ENCODE assay signal across 9 cellular contexts in the genomic region with DNA sequence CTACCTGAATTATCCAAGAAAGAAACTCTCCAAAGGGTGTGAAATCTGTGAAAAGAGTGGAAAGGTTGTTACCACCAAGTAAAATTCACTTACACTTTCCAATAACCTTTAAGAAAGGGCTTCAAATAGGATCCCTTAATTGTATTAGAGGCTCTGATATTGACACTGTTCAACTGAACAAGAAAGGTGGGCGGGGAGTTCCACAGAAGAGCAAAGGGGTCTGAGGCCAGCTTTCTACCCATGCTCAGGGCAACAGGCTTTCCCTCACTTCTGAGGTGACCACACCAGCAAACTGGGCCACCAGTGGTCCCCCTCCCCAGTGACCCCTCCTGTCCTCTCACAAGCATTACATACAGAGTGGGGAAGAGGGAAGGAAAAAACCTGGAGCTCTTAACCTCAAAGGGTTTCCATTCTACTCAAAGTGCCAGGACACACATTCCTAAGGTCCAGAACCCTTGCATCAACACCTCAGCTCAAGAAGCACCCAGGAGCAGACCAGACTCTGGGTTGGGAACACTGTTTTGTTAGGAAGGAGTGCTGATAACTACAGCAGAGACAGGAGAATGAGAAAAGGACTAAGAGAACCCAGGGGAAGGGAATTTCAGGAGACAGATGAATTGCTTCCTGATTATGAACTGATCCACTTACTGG.
A peak's percentile ranks its signal among the peaks of the same experiment; 100 is the strongest.
DNase-seq lines count a peak whose midpoint lies in the region; ATAC-seq, FAIRE-seq and TF ChIP-seq lines count a peak whose summit lies in the region.
"Had no signal": no experiment of that assay in that cellular context is flagged by ENCODE, and none has a peak within 500 bp of the region (broad histone marks: within the 10 kb centered on the region; RNA-seq: fewer than 3 reads in every experiment).

No MANE protein-coding gene starts in this region.

- no peak for DNase-seq in H9
- no peak for DNase-seq in WTC11 (ENCODE audit: low spot score)
- no peak for DNase-seq in sigmoid colon
- DNase-seq in NCI-H128 (lab: John Stamatoyannopoulos, UW; ENCODE audit: unreplicated experiment) = no peak
- no peak for DNase-seq in GM12891 (ENCODE audit: insufficient read length, low spot score)
- DNase-seq in natural killer cell treated with Interleukin-12 subunit alpha and Interleukin-12 subunit beta and Interleukin-15 and Interleukin-18, amount 100 ng/mL, for 72 hours (ENCODE audit: low spot score) = no peak
- DNase-seq: cortex of kidney, NCI-H2081 had no signal

- H3K9me3 ChIP-seq in H9 (ENCODE audit: control insufficient read depth, low read depth, low read length) = no peaks in the 10 kb centered on the region
- H3K9me3 ChIP-seq in iPS-20b (ENCODE audit: insufficient read depth, low read depth, low read length) = no peaks in the 10 kb centered on the region
- no peaks in the 10 kb centered on the region for H3K9me3 ChIP-seq in sigmoid colon

- H3K9ac ChIP-seq in H9 (ENCODE audit: extremely low read depth, insufficient read length, low read length) (no peak overlapping the region), iPS-20b (ENCODE audit: low read depth, low read length) (peak overlapping the region; percentile 54; the same call in 1 of the 2 replicates)

- intact Hi-C loops in sigmoid colon (cut with DNase I) = no loop called here

- H3K4me3 Mint-ChIP-seq in H9 (peak overlapping the region in 1 of 2 experiments; percentile 4; a peak in 2 of 5 replicates), WTC11 (peak overlapping the region; percentile 19; the same call in 1 of the 2 replicates)
- no peak overlapping the region for H3K4me3 Mint-ChIP-seq in natural killer cell treated with Interleukin-12 subunit alpha and Interleukin-12 subunit beta and Interleukin-15 and Interleukin-18, amount 100 ng/mL, for 72 hours

- no peak overlapping the region for H3K56ac ChIP-seq in H9 (ENCODE audit: insufficient read length, low read depth, low read length)

- H3K36me3 Mint-ChIP-seq in H9 (ENCODE audit: insufficient read depth in 1 of 3, low read depth in 3 of 3) (peaks cover 0 to 4% (median 2%) of the 10 kb centered on the region in 3 experiments; a peak in 3 of 7 replicates), WTC11 (no peaks in the 10 kb centered on the region)
- no peaks in the 10 kb centered on the region for H3K36me3 Mint-ChIP-seq in natural killer cell treated with Interleukin-12 subunit alpha and Interleukin-12 subunit beta and Interleukin-15 and Interleukin-18, amount 100 ng/mL, for 72 hours

- H3K14ac ChIP-seq in H9 (ENCODE audit: insufficient read depth, low read length) = no peak overlapping the region; the same call in 1 of the 2 replicates

- TF ChIP-seq POLR2A in sigmoid colon (IDR thresholded peaks at IDR 0.05) = no peak
- TF ChIP-seq POLR2A in GM12891 (IDR thresholded peaks at IDR 0.05; ENCODE audit: low read depth, low read length) = no peak

- peak overlapping the region; percentile 27; the same call in 1 of the 2 replicates for H3K4me3 ChIP-seq in iPS-20b (ENCODE audit: low read length)
- H3K4me3 ChIP-seq in sigmoid colon = no peak overlapping the region

- no peaks in the 10 kb centered on the region for H4K20me1 ChIP-seq in H9 (ENCODE audit: control insufficient read depth, insufficient read depth, insufficient read length)

- POLR2A ChIA-PET in WTC11 (lab: Charles Lee) = interaction anchor here (0.6 to 1.0 kb wide), 2 partner anchors 29 to 553 kb away, joined by 3 to 7 read pairs; a partner anchor contains a TSS

- H3K4me1 ChIP-seq in H9 (ENCODE audit: insufficient read depth, low read length) = peaks cover 12% of the 10 kb centered on the region; the same call in 1 of the 2 replicates
- H3K4me1 ChIP-seq in iPS-20b (ENCODE audit: insufficient read depth, low read length) = peaks cover 28% of the 10 kb centered on the region
- H3K4me1 ChIP-seq in sigmoid colon = peaks cover 0 to 40% (median 27%) of the 10 kb centered on the region in 4 donors

- no peak for TF ChIP-seq EP300 in sigmoid colon (IDR thresholded peaks at IDR 0.05)

- no peak overlapping the region for H2AK5ac ChIP-seq in H9 (ENCODE audit: insufficient read length, low read length)

- H4K8ac ChIP-seq in H9 (replicated peaks; ENCODE audit: insufficient read length, low read depth, low read length) = no peak overlapping the region

- H2BK12ac ChIP-seq in H9 (ENCODE audit: insufficient read length, low read depth, low read length) = no peak overlapping the region

- no CpG with 5 or more reads among the region's 1 CpG for WGBS in H9 (ENCODE audit: extremely low coverage, insufficient read length, low lambda C conversion rate)
- 28 to 44% methylated on average over 1 of the region's 1 CpG for WGBS in sigmoid colon, 2 donors

- no peak overlapping the region for H3T11ph ChIP-seq in H9 (ENCODE audit: low read length)

- no peaks in the 10 kb centered on the region; a peak in 1 of 5 replicates for H3K9me3 Mint-ChIP-seq in H9
- no peaks in the 10 kb centered on the region for H3K9me3 Mint-ChIP-seq in WTC11
- no peaks in the 10 kb centered on the region for H3K9me3 Mint-ChIP-seq in natural killer cell treated with Interleukin-12 subunit alpha and Interleukin-12 subunit beta and Interleukin-15 and Interleukin-18, amount 100 ng/mL, for 72 hours

- CTCF ChIA-PET in WTC11 (lab: Charles Lee) = interaction anchor here (0.6 to 1.7 kb wide), 4 partner anchors 9 to 120 kb away, joined by 3 to 6 read pairs (median 5); no protein-coding TSS in a partner anchor

- H2AFZ ChIP-seq in H9 (ENCODE audit: low read length) = no peak overlapping the region

- H3K4ac ChIP-seq in H9 (ENCODE audit: low read depth, low read length) = no peak overlapping the region; the same call in 1 of the 2 replicates

- no peak overlapping the region for H3K4me2 ChIP-seq in H9 (ENCODE audit: insufficient read depth, insufficient read length, low read length)

- H3K79me1 ChIP-seq in H9 (ENCODE audit: insufficient read depth, low read depth, low read length, poor library complexity, severe bottlenecking) = no peaks in the 10 kb centered on the region

- no peaks in the 10 kb centered on the region for H3K23me2 ChIP-seq in H9 (ENCODE audit: insufficient read length, low read depth, low read length, poor library complexity, severe bottlenecking)

- TF ChIP-seq CTCF in H9 (conservative IDR thresholded peaks at IDR 0.05) (no peak), WTC11 (IDR thresholded peaks at IDR 0.05) (no peak), sigmoid colon (IDR thresholded peaks at IDR 0.05) (no peak)

- peak overlapping the region; percentile 66 to 95 (median 71) for H3K27ac Mint-ChIP-seq in H9
- peak overlapping the region; percentile 86 for H3K27ac Mint-ChIP-seq in WTC11
- no peak overlapping the region for H3K27ac Mint-ChIP-seq in natural killer cell treated with Interleukin-12 subunit alpha and Interleukin-12 subunit beta and Interleukin-15 and Interleukin-18, amount 100 ng/mL, for 72 hours

- H3K4me1 Mint-ChIP-seq in H9 = peaks cover 39 to 40% of the 10 kb centered on the region in 2 experiments
- H3K4me1 Mint-ChIP-seq in WTC11 = peaks cover 40% of the 10 kb centered on the region
- H3K4me1 Mint-ChIP-seq in natural killer cell treated with Interleukin-12 subunit alpha and Interleukin-12 subunit beta and Interleukin-15 and Interleukin-18, amount 100 ng/mL, for 72 hours (ENCODE audit: low read depth in 2 of 2) = no peaks in the 10 kb centered on the region

- no peak overlapping the region for H2BK15ac ChIP-seq in H9 (ENCODE audit: low read depth, low read length)

- no peak overlapping the region for H3K23ac ChIP-seq in H9 (ENCODE audit: insufficient read length, low read depth, low read length)

- H3K27me3 ChIP-seq in H9 (ENCODE audit: insufficient read depth, low read length) (no peaks in the 10 kb centered on the region), iPS-20b (ENCODE audit: insufficient read depth, low read length) (no peaks in the 10 kb centered on the region), sigmoid colon (no peaks in the 10 kb centered on the region)

- no peak for FAIRE-seq in GM12891 (lab: Jason Lieb, UNC)

- H3K36me3 ChIP-seq in iPS-20b (ENCODE audit: insufficient read depth, low read depth, low read length) = no peaks in the 10 kb centered on the region
- no peaks in the 10 kb centered on the region for H3K36me3 ChIP-seq in sigmoid colon

- no peak overlapping the region for H4K5ac ChIP-seq in H9 (ENCODE audit: insufficient read length, low read depth, low read length)

- H3K27ac ChIP-seq in H9 (ENCODE audit: insufficient read length, low read depth, low read length) = no peak overlapping the region
- H3K27ac ChIP-seq in iPS-20b (ENCODE audit: low read length) = peak overlapping the region; percentile 44
- peak overlapping the region; percentile 31 to 75 (median 66) for H3K27ac ChIP-seq in sigmoid colon

- H3K27me3 Mint-ChIP-seq in H9 (ENCODE audit: low read depth) (no peaks in the 10 kb centered on the region), WTC11 (ENCODE audit: low read depth) (no peaks in the 10 kb centered on the region)
- peaks cover 19 to 33% of the 10 kb centered on the region in 2 donors for H3K27me3 Mint-ChIP-seq in natural killer cell treated with Interleukin-12 subunit alpha and Interleukin-12 subunit beta and Interleukin-15 and Interleukin-18, amount 100 ng/mL, for 72 hours

- peak overlapping the region; percentile 87 for H2BK120ac ChIP-seq in H9 (ENCODE audit: low read depth, low read length, poor library complexity, severe bottlenecking)

- no peak overlapping the region for H2BK20ac ChIP-seq in H9 (ENCODE audit: low read depth, low read length, poor library complexity, severe bottlenecking)

- no peaks in the 10 kb centered on the region for H3K79me2 ChIP-seq in H9 (ENCODE audit: insufficient read depth, low read length)

- 0 out of 2 replicates have a peak, but pooled peaks have one; percentile 11 for ATAC-seq in WTC11
- ATAC-seq in natural killer cell treated with Interleukin-12 subunit alpha and Interleukin-12 subunit beta and Interleukin-15 and Interleukin-18, amount 100 ng/mL, for 72 hours = no peak

- H2BK5ac ChIP-seq in H9 (ENCODE audit: insufficient read length, low read length) = no peak overlapping the region

- H4K91ac ChIP-seq in H9 (ENCODE audit: insufficient read length, low read depth, low read length) = no peak overlapping the region

- no peak overlapping the region for H3K18ac ChIP-seq in H9 (ENCODE audit: insufficient read length, low read depth, low read length)

TF ChIP-seq in WTC11, 78 proteins besides CTCF, POLR2A, EP300 and RAD21 (continues in another document):
- no peak for TF ChIP-seq ZNF219 (CRISPR knock-in tag; IDR thresholded peaks at IDR 0.05; ENCODE audit: borderline replicate concordance)
- no peak for TF ChIP-seq OVOL2 (CRISPR knock-in tag; IDR thresholded peaks at IDR 0.05; ENCODE audit: borderline replicate concordance)

TF ChIP-seq in GM12891, 5 proteins besides CTCF, POLR2A, EP300 and RAD21:
- TF ChIP-seq TAF1 (IDR thresholded peaks at IDR 0.05; ENCODE audit: low read depth, low read length) = no peak
- TF ChIP-seq SPI1 (IDR thresholded peaks at IDR 0.05; ENCODE audit: low read depth, low read length) = no peak
- TF ChIP-seq PAX5 (IDR thresholded peaks at IDR 0.05; ENCODE audit: insufficient read depth, low read length, severe bottlenecking) = no peak
- no peak for TF ChIP-seq POLR2AphosphoS5 (IDR thresholded peaks at IDR 0.05; ENCODE audit: low read depth, low read length)
- TF ChIP-seq POU2F2 (IDR thresholded peaks at IDR 0.05; ENCODE audit: low read depth, low read length) = no peak

Comparison
In these comparisons a context has a peak if more than half of its experiments do, and no peak if none do; other contexts are left out.
1. H3K27ac Mint-ChIP-seq: peak in H9 (3 of 3) and WTC11 (single experiment); none in natural killer cell treated with Interleukin-12 subunit alpha and Interleukin-12 subunit beta and Interleukin-15 and Interleukin-18, amount 100 ng/mL, for 72 hours (0 of 2).